ENCODE assay signal across 8 cellular contexts in the genomic region with DNA sequence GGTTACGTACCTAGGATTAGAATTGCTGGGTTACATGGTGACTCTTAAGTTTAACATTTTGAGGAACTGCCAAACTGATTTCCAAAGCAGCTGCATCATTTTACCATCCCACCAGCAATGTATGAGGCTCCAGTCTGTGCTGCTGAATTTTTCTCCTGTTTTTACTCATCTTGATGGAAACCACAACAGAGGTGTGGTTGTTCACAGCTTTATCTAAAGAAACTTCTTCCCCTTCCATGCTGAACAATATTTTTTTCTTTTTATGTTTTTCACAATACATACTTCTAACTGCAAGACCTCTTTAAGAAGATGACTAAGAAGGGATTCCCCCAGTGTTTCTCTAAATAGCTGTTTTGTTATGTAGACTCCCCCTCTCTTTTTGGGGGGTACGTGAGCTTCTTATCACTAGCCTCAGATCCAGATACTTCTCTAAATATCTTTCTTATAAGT. TPM values are rescaled to one million over a fixed set of nuclear protein-coding genes. Genes with fewer than 3 reads are reported as not detected.
A peak's percentile ranks its signal among the peaks of the same experiment; 100 is the strongest.
DNase-seq lines count a peak whose midpoint lies in the region; ATAC-seq and TF ChIP-seq lines count a peak whose summit lies in the region.

No MANE protein-coding gene starts in this region.

- H3K4me3 Mint-ChIP-seq in activated CD4-positive, alpha-beta T cell treated with anti-CD3 and anti-CD28 coated beads for 36 hours = no peak overlapping the region
- no peak overlapping the region for H3K4me3 Mint-ChIP-seq in stimulated activated effector memory CD8-positive, alpha-beta T cell treated with anti-CD3 and anti-CD28 coated beads, Interleukin-12 subunit alpha, Interleukin-12 subunit beta, amount 100 ng/mL, for 72 hours

- H3K4me1 Mint-ChIP-seq in activated CD4-positive, alpha-beta T cell treated with anti-CD3 and anti-CD28 coated beads for 36 hours = peaks cover 49% of the 10 kb centered on the region
- H3K4me1 Mint-ChIP-seq in stimulated activated effector memory CD8-positive, alpha-beta T cell treated with anti-CD3 and anti-CD28 coated beads, Interleukin-12 subunit alpha, Interleukin-12 subunit beta, amount 100 ng/mL, for 72 hours = peaks cover 50% of the 10 kb centered on the region

- DNase-seq in activated CD4-positive, alpha-beta T cell treated with anti-CD3 and anti-CD28 coated beads for 36 hours = no peak
- DNase-seq in activated CD4-positive, alpha-beta T cell treated with anti-CD3 and anti-CD28 coated beads for 4 hours = no peak
- peak in 1 of 2 donors; percentile 19 for DNase-seq in activated naive CD4-positive, alpha-beta T cell treated with anti-CD3 and anti-CD28 coated beads, Interleukin-2, amount 50 U/mL, for 72 hours (ENCODE audit: low spot score in 2 of 2)
- DNase-seq in stimulated activated effector memory CD8-positive, alpha-beta T cell treated with anti-CD3 and anti-CD28 coated beads, Interleukin-12 subunit alpha, Interleukin-12 subunit beta, amount 100 ng/mL, for 72 hours (ENCODE audit: low spot score in 2 of 2) = no peak
- DNase-seq in stimulated activated CD4-positive, alpha-beta T cell treated with anti-CD3 and anti-CD28 coated beads, Interleukin-4, amount 100 ng/mL, for 1 hour = no peak
- DNase-seq in NCI-H1092 treated with DMSO at 0.1 percent for 48 hours (lab: John Stamatoyannopoulos, UW) (no peak), upper lobe of right lung (no peak)

- H3K36me3 ChIP-seq in upper lobe of right lung = peaks cover 70% of the 10 kb centered on the region

- ATAC-seq in activated CD4-positive, alpha-beta T cell treated with anti-CD3 and anti-CD28 coated beads for 36 hours = peak; percentile 72
- ATAC-seq in HG03103 (IDR thresholded peaks at IDR 0.05; ENCODE audit: low read depth, unreplicated experiment) (peak; percentile 51), upper lobe of right lung (no peak)
- ATAC-seq in activated naive CD4-positive, alpha-beta T cell treated with anti-CD3 and anti-CD28 coated beads, Interleukin-2, amount 50 U/mL, for 72 hours = peak; percentile 75 to 85
- ATAC-seq in stimulated activated effector memory CD8-positive, alpha-beta T cell treated with anti-CD3 and anti-CD28 coated beads, Interleukin-12 subunit alpha, Interleukin-12 subunit beta, amount 100 ng/mL, for 72 hours = peak; percentile 83

- intact Hi-C loops in activated CD4-positive, alpha-beta T cell treated with anti-CD3 and anti-CD28 coated beads for 36 hours (cut with DNase I, micrococcal nuclease) = loop anchor here (1.0 to 10.0 kb wide), 5 partner anchors 23 to 349 kb away; a partner anchor contains a TSS
- intact Hi-C loops in upper lobe of right lung (cut with DNase I) = loop anchor here (5.0 kb wide), 1 partner anchor 101 kb away; no protein-coding TSS in a partner anchor

- H3K27ac ChIP-seq in upper lobe of right lung = no peak overlapping the region

- H3K27me3 Mint-ChIP-seq in activated CD4-positive, alpha-beta T cell treated with anti-CD3 and anti-CD28 coated beads for 36 hours = no peaks in the 10 kb centered on the region

- CTCF ChIA-PET in activated CD4-positive, alpha-beta T cell treated with anti-CD3 and anti-CD28 coated beads for 36 hours (lab: Charles Lee) = interaction anchor here (0.6 to 7.6 kb wide), 26 partner anchors 10 to 346 kb away, joined by 3 to 96 read pairs (median 4); no protein-coding TSS in a partner anchor

- POLR2A ChIA-PET in activated CD4-positive, alpha-beta T cell treated with anti-CD3 and anti-CD28 coated beads for 36 hours (lab: Charles Lee) = interaction anchor here (0.7 to 1.7 kb wide), 5 partner anchors 20 to 97 kb away, joined by 3 to 7 read pairs (median 6); a partner anchor contains a TSS

- H3K9me3 Mint-ChIP-seq in activated CD4-positive, alpha-beta T cell treated with anti-CD3 and anti-CD28 coated beads for 36 hours (ENCODE audit: low read depth) = no peaks in the 10 kb centered on the region
- H3K9me3 Mint-ChIP-seq in activated naive CD4-positive, alpha-beta T cell treated with anti-CD3 and anti-CD28 coated beads, Interleukin-2, amount 50 U/mL, for 72 hours = no peaks in the 10 kb centered on the region
- no peaks in the 10 kb centered on the region for H3K9me3 Mint-ChIP-seq in stimulated activated effector memory CD8-positive, alpha-beta T cell treated with anti-CD3 and anti-CD28 coated beads, Interleukin-12 subunit alpha, Interleukin-12 subunit beta, amount 100 ng/mL, for 72 hours

- H3K4me1 ChIP-seq in upper lobe of right lung = no peaks in the 10 kb centered on the region

- TF ChIP-seq CTCF in upper lobe of right lung (IDR thresholded peaks at IDR 0.05) = no peak

- H3K27ac Mint-ChIP-seq in activated CD4-positive, alpha-beta T cell treated with anti-CD3 and anti-CD28 coated beads for 36 hours = peak overlapping the region; percentile 48
- H3K27ac Mint-ChIP-seq in activated naive CD4-positive, alpha-beta T cell treated with anti-CD3 and anti-CD28 coated beads, Interleukin-2, amount 50 U/mL, for 72 hours = peak overlapping the region in 1 of 2 donors; percentile 81
- H3K27ac Mint-ChIP-seq in stimulated activated effector memory CD8-positive, alpha-beta T cell treated with anti-CD3 and anti-CD28 coated beads, Interleukin-12 subunit alpha, Interleukin-12 subunit beta, amount 100 ng/mL, for 72 hours = peak overlapping the region; percentile 41

- H3K4me3 ChIP-seq in upper lobe of right lung = no peak overlapping the region

- no peaks in the 10 kb centered on the region for H3K27me3 ChIP-seq in upper lobe of right lung

- peaks cover 50% of the 10 kb centered on the region for H3K36me3 Mint-ChIP-seq in activated CD4-positive, alpha-beta T cell treated with anti-CD3 and anti-CD28 coated beads for 36 hours (ENCODE audit: low read depth)
- H3K36me3 Mint-ChIP-seq in activated naive CD4-positive, alpha-beta T cell treated with anti-CD3 and anti-CD28 coated beads, Interleukin-2, amount 50 U/mL, for 72 hours = peaks cover 5 to 9% of the 10 kb centered on the region in 2 donors
- H3K36me3 Mint-ChIP-seq in stimulated activated effector memory CD8-positive, alpha-beta T cell treated with anti-CD3 and anti-CD28 coated beads, Interleukin-12 subunit alpha, Interleukin-12 subunit beta, amount 100 ng/mL, for 72 hours = peaks cover 91% of the 10 kb centered on the region

- no peaks in the 10 kb centered on the region for H3K9me3 ChIP-seq in upper lobe of right lung

RNA-seq across cellular contexts. Expression of a gene that starts 24.0 kb away (rescaled TPM):
- total RNA-seq in activated CD4-positive, alpha-beta T cell treated with anti-CD3 and anti-CD28 coated beads for 36 hours = 1 to 10 TPM; 7.9 to 8.8 TPM
- total RNA-seq in activated naive CD4-positive, alpha-beta T cell treated with anti-CD3 and anti-CD28 coated beads, Interleukin-2, amount 50 U/mL, for 72 hours = 10 to 100 TPM in 1 of 2 donors, 1 to 10 TPM in 1; 8.9 to 14.2 TPM
- 15.7 TPM for total RNA-seq in upper lobe of right lung

RNA-seq across cellular contexts. Expression of a gene that starts 47.7 kb away (rescaled TPM):
- 1 to 10 TPM; 2.0 to 2.3 TPM for total RNA-seq in activated CD4-positive, alpha-beta T cell treated with anti-CD3 and anti-CD28 coated beads for 36 hours
- total RNA-seq in activated naive CD4-positive, alpha-beta T cell treated with anti-CD3 and anti-CD28 coated beads, Interleukin-2, amount 50 U/mL, for 72 hours = 1 to 10 TPM in 1 of 2 donors, under 1 TPM in 1; 0.47 to 5.5 TPM
- 0.81 TPM for total RNA-seq in upper lobe of right lung
